In genomic region chr13:29846475-29847256, GRCh38 we compare ENCODE assay signal across 9 cellular contexts. TPM values are rescaled to one million over a fixed set of nuclear protein-coding genes. Genes with fewer than 3 reads are reported as not detected.
DNase-seq lines count a peak whose midpoint lies in the region; ATAC-seq, FAIRE-seq and TF ChIP-seq lines count a peak whose summit lies in the region.
"Had no signal": no experiment of that assay in that cellular context is flagged by ENCODE, and none has a peak within 500 bp of the region (broad histone marks: within the 10 kb centered on the region; RNA-seq: fewer than 3 reads in every experiment).

No MANE protein-coding gene starts in this region.

- H3K27me3 ChIP-seq in iPS-15b (ENCODE audit: control insufficient read depth, insufficient read depth, low read length) = no peaks in the 10 kb centered on the region

- ATAC-seq in stimulated activated effector memory CD8-positive, alpha-beta T cell treated with anti-CD3 and anti-CD28 coated beads, Interleukin-12 subunit alpha, Interleukin-12 subunit beta, amount 100 ng/mL, for 72 hours = no peak
- no peak for ATAC-seq in GM21381 (IDR thresholded peaks at IDR 0.05; ENCODE audit: unreplicated experiment)
- ATAC-seq: HCT116 had no signal

- DNase-seq in HFFc6 = no peak
- DNase-seq in activated T-helper 1 cell treated with anti-CD3 and anti-CD28 coated beads, Interleukin-12 subunit alpha, Interleukin-12 subunit beta, Interleukin-2, Interleukin-4 antibody, amounts not matched to agents 30 ng/mL and 10 ng/mL and 1 ng/mL, durations not matched to agents 14 hours and 24 hours and 36 hours (ENCODE audit: low spot score) = no peak
- DNase-seq in stimulated activated effector memory CD8-positive, alpha-beta T cell treated with anti-CD3 and anti-CD28 coated beads, Interleukin-12 subunit alpha, Interleukin-12 subunit beta, amount 100 ng/mL, for 72 hours (ENCODE audit: low spot score in 2 of 2) = no peak
- DNase-seq in NOMO-1 treated with DMSO at 0.1 percent for 48 hours (lab: John Stamatoyannopoulos, UW; ENCODE audit: unreplicated experiment) = no peak
- DNase-seq in GM12892 (ENCODE audit: insufficient read length) = no peak
- no peak for DNase-seq in GM20000 (ENCODE audit: low spot score)

- peaks cover 4% of the 10 kb centered on the region for H3K27me3 Mint-ChIP-seq in HFFc6 (ENCODE audit: insufficient read depth)
- H3K27me3 Mint-ChIP-seq in activated T-helper 1 cell treated with anti-CD3 and anti-CD28 coated beads, Interleukin-12 subunit alpha, Interleukin-12 subunit beta, Interleukin-2, Interleukin-4 antibody, amounts not matched to agents 30 ng/mL and 10 ng/mL and 1 ng/mL, durations not matched to agents 14 hours and 24 hours and 36 hours (ENCODE audit: insufficient read depth) = peaks cover 2% of the 10 kb centered on the region

- peak overlapping the region; percentile 93 for H3K27ac Mint-ChIP-seq in HFFc6
- no peak overlapping the region for H3K27ac Mint-ChIP-seq in activated T-helper 1 cell treated with anti-CD3 and anti-CD28 coated beads, Interleukin-12 subunit alpha, Interleukin-12 subunit beta, Interleukin-2, Interleukin-4 antibody, amounts not matched to agents 30 ng/mL and 10 ng/mL and 1 ng/mL, durations not matched to agents 14 hours and 24 hours and 36 hours
- peak overlapping the region; percentile 90 for H3K27ac Mint-ChIP-seq in stimulated activated effector memory CD8-positive, alpha-beta T cell treated with anti-CD3 and anti-CD28 coated beads, Interleukin-12 subunit alpha, Interleukin-12 subunit beta, amount 100 ng/mL, for 72 hours

- H3K36me3 ChIP-seq in iPS-15b (ENCODE audit: control insufficient read depth, insufficient read depth, low read length) = no peaks in the 10 kb centered on the region

- H3K9ac ChIP-seq in iPS-15b (ENCODE audit: low read depth, low read length) = no peak overlapping the region

- peaks cover 20% of the 10 kb centered on the region for H3K36me3 Mint-ChIP-seq in HFFc6 (ENCODE audit: low read depth)
- H3K36me3 Mint-ChIP-seq in activated T-helper 1 cell treated with anti-CD3 and anti-CD28 coated beads, Interleukin-12 subunit alpha, Interleukin-12 subunit beta, Interleukin-2, Interleukin-4 antibody, amounts not matched to agents 30 ng/mL and 10 ng/mL and 1 ng/mL, durations not matched to agents 14 hours and 24 hours and 36 hours (ENCODE audit: low read depth) = peaks cover 11% of the 10 kb centered on the region
- H3K36me3 Mint-ChIP-seq in stimulated activated effector memory CD8-positive, alpha-beta T cell treated with anti-CD3 and anti-CD28 coated beads, Interleukin-12 subunit alpha, Interleukin-12 subunit beta, amount 100 ng/mL, for 72 hours = peaks cover 18% of the 10 kb centered on the region

- H3K9me3 ChIP-seq in iPS-15b (ENCODE audit: control insufficient read depth, insufficient read depth, low read length) = no peaks in the 10 kb centered on the region

- H3K9me3 Mint-ChIP-seq in HFFc6 = no peaks in the 10 kb centered on the region
- no peaks in the 10 kb centered on the region for H3K9me3 Mint-ChIP-seq in activated T-helper 1 cell treated with anti-CD3 and anti-CD28 coated beads, Interleukin-12 subunit alpha, Interleukin-12 subunit beta, Interleukin-2, Interleukin-4 antibody, amounts not matched to agents 30 ng/mL and 10 ng/mL and 1 ng/mL, durations not matched to agents 14 hours and 24 hours and 36 hours
- H3K9me3 Mint-ChIP-seq in stimulated activated effector memory CD8-positive, alpha-beta T cell treated with anti-CD3 and anti-CD28 coated beads, Interleukin-12 subunit alpha, Interleukin-12 subunit beta, amount 100 ng/mL, for 72 hours = no peaks in the 10 kb centered on the region

- no peak for TF ChIP-seq POLR2A in GM12892 (IDR thresholded peaks at IDR 0.05; ENCODE audit: low read depth, low read length)

- TF ChIP-seq CTCF in HFFc6 (IDR thresholded peaks at IDR 0.05) = no peak
- no peak for TF ChIP-seq CTCF in GM20000 (IDR thresholded peaks at IDR 0.05; ENCODE audit: extremely low read depth, missing control alignments)

- peak overlapping the region; percentile 95 for H3K4me3 Mint-ChIP-seq in HFFc6
- H3K4me3 Mint-ChIP-seq in activated T-helper 1 cell treated with anti-CD3 and anti-CD28 coated beads, Interleukin-12 subunit alpha, Interleukin-12 subunit beta, Interleukin-2, Interleukin-4 antibody, amounts not matched to agents 30 ng/mL and 10 ng/mL and 1 ng/mL, durations not matched to agents 14 hours and 24 hours and 36 hours = peak overlapping the region; percentile 88
- peak overlapping the region; percentile 89 for H3K4me3 Mint-ChIP-seq in stimulated activated effector memory CD8-positive, alpha-beta T cell treated with anti-CD3 and anti-CD28 coated beads, Interleukin-12 subunit alpha, Interleukin-12 subunit beta, amount 100 ng/mL, for 72 hours

- FAIRE-seq in GM12892 (lab: Jason Lieb, UNC) = no peak

- intact Hi-C loops in activated T-helper 1 cell treated with anti-CD3 and anti-CD28 coated beads, Interleukin-12 subunit alpha, Interleukin-12 subunit beta, Interleukin-2, Interleukin-4 antibody, amounts not matched to agents 30 ng/mL and 10 ng/mL and 1 ng/mL, durations not matched to agents 14 hours and 24 hours and 36 hours (cut with micrococcal nuclease) = loop anchor here (2.0 to 10.0 kb wide), 4 partner anchors 16 to 526 kb away; no protein-coding TSS in a partner anchor

- H3K4me3 ChIP-seq in iPS-15b (ENCODE audit: low read depth, low read length) = peak overlapping the region; percentile 45

- peaks cover 59% of the 10 kb centered on the region for H3K4me1 Mint-ChIP-seq in HFFc6 (ENCODE audit: low read depth)
- H3K4me1 Mint-ChIP-seq in activated T-helper 1 cell treated with anti-CD3 and anti-CD28 coated beads, Interleukin-12 subunit alpha, Interleukin-12 subunit beta, Interleukin-2, Interleukin-4 antibody, amounts not matched to agents 30 ng/mL and 10 ng/mL and 1 ng/mL, durations not matched to agents 14 hours and 24 hours and 36 hours (ENCODE audit: low read depth) = peaks cover 40% of the 10 kb centered on the region
- H3K4me1 Mint-ChIP-seq in stimulated activated effector memory CD8-positive, alpha-beta T cell treated with anti-CD3 and anti-CD28 coated beads, Interleukin-12 subunit alpha, Interleukin-12 subunit beta, amount 100 ng/mL, for 72 hours = peaks cover 41% of the 10 kb centered on the region

- H3K4me1 ChIP-seq in iPS-15b (ENCODE audit: control insufficient read depth, insufficient read depth, low read length) = peaks cover 18% of the 10 kb centered on the region

RNA-seq across cellular contexts. Expression of gene UBL3, which starts 3.8 kb away (rescaled TPM):
- total RNA-seq in HFFc6 (2021; fragmentation: NEBNext Ultra II Directional; extraction: Animal tissue kit (Norgen Biotek cat#: 25700)) = 10 to 100 TPM; 38.0 to 57.4 (median 44.6) TPM
- total RNA-seq in activated T-helper 1 cell treated with anti-CD3 and anti-CD28 coated beads, Interleukin-12 subunit alpha, Interleukin-12 subunit beta, Interleukin-2, Interleukin-4 antibody, amounts not matched to agents 30 ng/mL and 10 ng/mL and 1 ng/mL, durations not matched to agents 14 hours and 24 hours and 36 hours = 10.9 and 12.8 TPM in 2 replicates
- 8.2 TPM for polyA plus RNA-seq in GM12892 (2012; ENCODE audit: missing spikeins)
